In genomic region chr10:132160231-132160630, GRCh38 we compare ENCODE assay signal across 6 cellular contexts. TPM values are rescaled to one million over a fixed set of nuclear protein-coding genes. Genes with fewer than 3 reads are reported as not detected.
A peak's percentile ranks its signal among the peaks of the same experiment; 100 is the strongest.
DNase-seq lines count a peak whose midpoint lies in the region; ATAC-seq and TF ChIP-seq lines count a peak whose summit lies in the region.
"Not testable (repeated sequence)": the region's sequence is repeated elsewhere in the genome, so short reads cannot be mapped to it uniquely, and the experiment has no call there.

No MANE protein-coding gene starts in this region.

- not testable (repeated sequence) for H3K79me2 ChIP-seq in OCI-LY7 (ENCODE audit: insufficient read depth, low read depth, low read length)

- H2AFZ ChIP-seq in OCI-LY7 (ENCODE audit: low read length), result not testable (repeated sequence)

- peak overlapping the region; percentile 97 for H3K27ac ChIP-seq in CD4-positive, alpha-beta memory T cell (ENCODE audit: low read depth, low read length)
- peak overlapping the region; percentile 85 for H3K27ac ChIP-seq in OCI-LY7 (ENCODE audit: low read depth, low read length, poor library complexity, severe bottlenecking)

- ATAC-seq in activated CD8-positive, alpha-beta T cell treated with anti-CD3 and anti-CD28 coated beads for 36 hours, result not testable (repeated sequence)

- H3K36me3 ChIP-seq in CD4-positive, alpha-beta memory T cell (ENCODE audit: insufficient read depth, low read length); OCI-LY7 (ENCODE audit: insufficient read depth, low read length): not testable (repeated sequence)

- H3K9me3 ChIP-seq in CD4-positive, alpha-beta memory T cell (ENCODE audit: control insufficient read depth in 1 of 2, low read length in 2 of 2); OCI-LY7 (ENCODE audit: low read length): not testable (repeated sequence)

- H3K9me3 Mint-ChIP-seq in CD4-positive, alpha-beta memory T cell; activated CD4-positive, alpha-beta T cell treated with anti-CD3 and anti-CD28 coated beads, Interleukin-2, amount 10 ng/mL, durations not matched to agents 7 days and 5 days; activated CD8-positive, alpha-beta T cell treated with anti-CD3 and anti-CD28 coated beads for 36 hours; activated naive CD4-positive, alpha-beta T cell treated with anti-CD3 and anti-CD28 coated beads, Interleukin-2, amount 10 ng/mL, durations not matched to agents 7 days and 5 days: not testable (repeated sequence)
- H3K9me3 Mint-ChIP-seq in immature natural killer cell, result peaks cover 3 to 18% (median 7%) of the 10 kb centered on the region in 6 donors

- TF ChIP-seq CTCF in OCI-LY7 (conservative IDR thresholded peaks at IDR 0.05; ENCODE audit: low read length); activated CD8-positive, alpha-beta T cell treated with anti-CD3 and anti-CD28 coated beads for 36 hours (IDR thresholded peaks at IDR 0.05): not testable (repeated sequence)

- H3K36me3 Mint-ChIP-seq in CD4-positive, alpha-beta memory T cell; activated CD4-positive, alpha-beta T cell treated with anti-CD3 and anti-CD28 coated beads, Interleukin-2, amount 10 ng/mL, durations not matched to agents 7 days and 5 days (ENCODE audit: low read depth); activated CD8-positive, alpha-beta T cell treated with anti-CD3 and anti-CD28 coated beads for 36 hours (ENCODE audit: low read depth); activated naive CD4-positive, alpha-beta T cell treated with anti-CD3 and anti-CD28 coated beads, Interleukin-2, amount 10 ng/mL, durations not matched to agents 7 days and 5 days: not testable (repeated sequence)
- H3K36me3 Mint-ChIP-seq in immature natural killer cell, result peaks cover 0 to 12% (median 0%) of the 10 kb centered on the region in 3 donors

- H3K9me2 ChIP-seq in OCI-LY7 (ENCODE audit: insufficient read depth, low read length), result not testable (repeated sequence)

- CTCF ChIA-PET in CD4-positive, alpha-beta memory T cell (lab: Charles Lee; ENCODE audit: partially characterized antibody); OCI-LY7 (lab: Charles Lee; ENCODE audit: unreplicated experiment); activated CD4-positive, alpha-beta T cell treated with anti-CD3 and anti-CD28 coated beads, Interleukin-2, amount 10 ng/mL, durations not matched to agents 7 days and 5 days (lab: Charles Lee); activated CD8-positive, alpha-beta T cell treated with anti-CD3 and anti-CD28 coated beads for 36 hours (lab: Charles Lee); activated naive CD4-positive, alpha-beta T cell treated with anti-CD3 and anti-CD28 coated beads, Interleukin-2, amount 10 ng/mL, durations not matched to agents 7 days and 5 days (lab: Charles Lee): not testable (repeated sequence)

- not testable (repeated sequence) for H3K4me3 ChIP-seq in CD4-positive, alpha-beta memory T cell (ENCODE audit: low read length in 2 of 2); OCI-LY7 (ENCODE audit: low read depth, low read length, poor library complexity, severe bottlenecking)

- H4K20me1 ChIP-seq in OCI-LY7 (ENCODE audit: insufficient read depth, low read length), result not testable (repeated sequence)

- POLR2A ChIA-PET in CD4-positive, alpha-beta memory T cell (lab: Charles Lee; ENCODE audit: partially characterized antibody); OCI-LY7 (lab: Charles Lee); activated CD4-positive, alpha-beta T cell treated with anti-CD3 and anti-CD28 coated beads, Interleukin-2, amount 10 ng/mL, durations not matched to agents 7 days and 5 days (lab: Charles Lee); activated CD8-positive, alpha-beta T cell treated with anti-CD3 and anti-CD28 coated beads for 36 hours (lab: Charles Lee): not testable (repeated sequence)

- peak overlapping the region in 4 of 7 donors; percentile 99 to 100 (median 100) for H3K27ac Mint-ChIP-seq in CD4-positive, alpha-beta memory T cell
- H3K27ac Mint-ChIP-seq in activated CD4-positive, alpha-beta T cell treated with anti-CD3 and anti-CD28 coated beads, Interleukin-2, amount 10 ng/mL, durations not matched to agents 7 days and 5 days, result peak overlapping the region; percentile 78
- not testable (repeated sequence) for H3K27ac Mint-ChIP-seq in activated CD8-positive, alpha-beta T cell treated with anti-CD3 and anti-CD28 coated beads for 36 hours
- H3K27ac Mint-ChIP-seq in activated naive CD4-positive, alpha-beta T cell treated with anti-CD3 and anti-CD28 coated beads, Interleukin-2, amount 10 ng/mL, durations not matched to agents 7 days and 5 days, result peak overlapping the region; percentile 89
- peak overlapping the region in 5 of 6 donors; percentile 92 to 99 (median 97) for H3K27ac Mint-ChIP-seq in immature natural killer cell

- not testable (repeated sequence) for H3K27me3 ChIP-seq in CD4-positive, alpha-beta memory T cell (ENCODE audit: insufficient read depth, low read length)

- peak in 2 of 5 donors; percentile 13 to 68 for DNase-seq in CD4-positive, alpha-beta memory T cell
- not testable (repeated sequence) for DNase-seq in OCI-LY7 (ENCODE audit: low spot score); activated CD4-positive, alpha-beta T cell treated with anti-CD3 and anti-CD28 coated beads, Interleukin-2, amount 10 ng/mL, durations not matched to agents 7 days and 5 days; activated naive CD4-positive, alpha-beta T cell treated with anti-CD3 and anti-CD28 coated beads, Interleukin-2, amount 10 ng/mL, durations not matched to agents 7 days and 5 days
- DNase-seq in activated CD8-positive, alpha-beta T cell treated with anti-CD3 and anti-CD28 coated beads for 36 hours, result peak; percentile 38
- DNase-seq in immature natural killer cell, result peak in 2 of 3 donors; percentile 30 to 37

- not testable (repeated sequence) for BruUV-seq in OCI-LY7 (replicated peaks; lab: Mats Ljungman, UMichigan)

- H3K4me2 ChIP-seq in OCI-LY7 (ENCODE audit: low read length), result peak overlapping the region; percentile 55; the same call in 1 of the 2 replicates

- H3K27me3 Mint-ChIP-seq in CD4-positive, alpha-beta memory T cell; activated CD4-positive, alpha-beta T cell treated with anti-CD3 and anti-CD28 coated beads, Interleukin-2, amount 10 ng/mL, durations not matched to agents 7 days and 5 days; activated CD8-positive, alpha-beta T cell treated with anti-CD3 and anti-CD28 coated beads for 36 hours; activated naive CD4-positive, alpha-beta T cell treated with anti-CD3 and anti-CD28 coated beads, Interleukin-2, amount 10 ng/mL, durations not matched to agents 7 days and 5 days: not testable (repeated sequence)
- H3K27me3 Mint-ChIP-seq in immature natural killer cell (ENCODE audit: low read depth in 3 of 3), result peaks cover 25 to 39% (median 27%) of the 10 kb centered on the region in 3 donors

- peaks cover 19 to 51% (median 37%) of the 10 kb centered on the region in 4 donors for H3K4me1 Mint-ChIP-seq in CD4-positive, alpha-beta memory T cell
- peaks cover 39% of the 10 kb centered on the region for H3K4me1 Mint-ChIP-seq in activated CD4-positive, alpha-beta T cell treated with anti-CD3 and anti-CD28 coated beads, Interleukin-2, amount 10 ng/mL, durations not matched to agents 7 days and 5 days
- H3K4me1 Mint-ChIP-seq in activated CD8-positive, alpha-beta T cell treated with anti-CD3 and anti-CD28 coated beads for 36 hours (ENCODE audit: low read depth), result peaks cover 27% of the 10 kb centered on the region
- H3K4me1 Mint-ChIP-seq in activated naive CD4-positive, alpha-beta T cell treated with anti-CD3 and anti-CD28 coated beads, Interleukin-2, amount 10 ng/mL, durations not matched to agents 7 days and 5 days, result peaks cover 37% of the 10 kb centered on the region
- H3K4me1 Mint-ChIP-seq in immature natural killer cell, result peaks cover 40 to 43% of the 10 kb centered on the region in 2 donors

- H3K4me3 Mint-ChIP-seq in CD4-positive, alpha-beta memory T cell; activated CD4-positive, alpha-beta T cell treated with anti-CD3 and anti-CD28 coated beads, Interleukin-2, amount 10 ng/mL, durations not matched to agents 7 days and 5 days; activated CD8-positive, alpha-beta T cell treated with anti-CD3 and anti-CD28 coated beads for 36 hours; activated naive CD4-positive, alpha-beta T cell treated with anti-CD3 and anti-CD28 coated beads, Interleukin-2, amount 10 ng/mL, durations not matched to agents 7 days and 5 days; immature natural killer cell: not testable (repeated sequence)

- peaks cover 32% of the 10 kb centered on the region for H3K4me1 ChIP-seq in CD4-positive, alpha-beta memory T cell (ENCODE audit: insufficient read depth, low read length)
- peaks cover 43% of the 10 kb centered on the region for H3K4me1 ChIP-seq in OCI-LY7 (ENCODE audit: insufficient read depth, low read length, poor library complexity, severe bottlenecking)

- intact Hi-C loops in CD4-positive, alpha-beta memory T cell (cut with micrococcal nuclease); activated CD8-positive, alpha-beta T cell treated with anti-CD3 and anti-CD28 coated beads for 36 hours (cut with micrococcal nuclease): not testable (repeated sequence)
- intact Hi-C loops in OCI-LY7 (cut with micrococcal nuclease; ENCODE audit: unreplicated experiment), result loop anchor here (5.0 to 10.0 kb wide), 3 partner anchors 172 to 287 kb away; partner anchors contain the start of gene LRRC27

RNA-seq across cellular contexts. Expression of gene DPYSL4, which starts 26.5 kb away (rescaled TPM):
- total RNA-seq in CD4-positive, alpha-beta memory T cell, result 1 to 10 TPM in 1 of 2 experiments, under 1 TPM in 1; 0.58 to 1.8 TPM
- polyA plus RNA-seq in CD4-positive, alpha-beta memory T cell, result under 1 TPM; 0.21 to 0.24 TPM
- not detected in 2 replicates for total RNA-seq in OCI-LY7 (2014; rRNA removed; shearing (Covaris generic))
- not detected in 2 replicates for total RNA-seq in OCI-LY7 (2022)
- total RNA-seq in activated CD4-positive, alpha-beta T cell treated with anti-CD3 and anti-CD28 coated beads, Interleukin-2, amount 10 ng/mL, durations not matched to agents 7 days and 5 days, result 1 to 10 TPM; 1.2 to 1.6 TPM
- total RNA-seq in activated CD8-positive, alpha-beta T cell treated with anti-CD3 and anti-CD28 coated beads for 36 hours, result 10 to 100 TPM; 20.9 to 23.2 TPM
- polyA plus RNA-seq in immature natural killer cell, result not detected

Comparison
In these comparisons a context has a peak if more than half of its experiments do, and no peak if none do; other contexts are left out.
1. RNA of gene DPYSL4, which starts 26.5 kb away (total RNA-seq): 20.9 to 23.2 TPM in activated CD8-positive, alpha-beta T cell treated with anti-CD3 and anti-CD28 coated beads for 36 hours; 0.58 to 1.8 TPM in CD4-positive, alpha-beta memory T cell, 1.2 to 1.6 TPM in activated CD4-positive, alpha-beta T cell treated with anti-CD3 and anti-CD28 coated beads, Interleukin-2, amount 10 ng/mL, durations not matched to agents 7 days and 5 days and not detected in OCI-LY7; every median in the first group is over 4 times any median in the second.